In the genomic region with DNA sequence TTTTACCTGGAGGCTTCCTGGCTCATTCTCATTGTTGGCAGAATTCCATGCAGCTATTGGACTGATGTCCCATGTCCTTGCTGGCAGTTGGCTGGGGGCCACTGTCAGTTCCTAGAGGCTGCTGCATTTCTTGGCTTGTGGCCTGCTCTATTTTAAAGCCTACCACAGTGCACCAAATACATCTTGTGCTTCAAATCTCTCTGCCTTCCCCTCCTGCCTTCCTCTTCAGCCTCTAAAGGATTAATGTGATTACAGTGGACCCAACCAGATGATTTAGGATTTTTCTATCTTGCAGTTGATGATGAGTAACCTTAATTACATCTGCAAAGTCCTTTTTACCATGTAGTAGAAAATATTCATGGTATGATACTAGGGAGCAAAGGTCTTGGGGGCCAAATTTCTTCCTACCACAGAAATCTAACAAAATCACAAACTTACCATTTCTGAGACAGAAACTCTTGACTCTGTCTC, we compare ENCODE assay signal across 14 cellular contexts.
A peak's percentile ranks its signal among the peaks of the same experiment; 100 is the strongest.
DNase-seq lines count a peak whose midpoint lies in the region; ATAC-seq lines count a peak whose summit lies in the region.
"Had no signal": no experiment of that assay in that cellular context is flagged by ENCODE, and none has a peak within 500 bp of the region (broad histone marks: within the 10 kb centered on the region; RNA-seq: fewer than 3 reads in every experiment).

No MANE protein-coding gene starts in this region.

- H3K9ac ChIP-seq in GM23248: no peak overlapping the region

- H3K27ac ChIP-seq in ACC112 (ENCODE audit: low read depth, low read length) (peak overlapping the region; percentile 73), GM23248 (peak overlapping the region; percentile 24)
- H3K27ac ChIP-seq: C4-2B, SK-N-MC had no signal

- POLR2A ChIA-PET in T-cell (lab: Charles Lee): no interaction called here

- H3K4me3 Mint-ChIP-seq in immature natural killer cell: no peak overlapping the region
- no peak overlapping the region for H3K4me3 Mint-ChIP-seq in T-cell
- H3K4me3 Mint-ChIP-seq: natural killer cell had no signal

- H3K9me3 Mint-ChIP-seq in immature natural killer cell: no peaks in the 10 kb centered on the region
- peaks cover 0 to 4% (median 0%) of the 10 kb centered on the region in 3 donors for H3K9me3 Mint-ChIP-seq in T-cell

- ATAC-seq in left cardiac atrium (peak; percentile 71 to 72), HG03442 (IDR thresholded peaks at IDR 0.05; ENCODE audit: unreplicated experiment) (no peak), T-cell (replicated peaks in 1 of 4) (no peak)
- ATAC-seq: natural killer cell had no signal

- DNase-seq in GM23248 (peak; percentile 30), SK-MEL-5 (ENCODE audit: low read depth, low spot score) (peak; percentile 2), left cardiac atrium (peak; percentile 40), immature natural killer cell (no peak), NOMO-1 treated with dmso at 0.1 percent for 144 hours (lab: John Stamatoyannopoulos, UW; ENCODE audit: unreplicated experiment) (no peak), T-cell (no peak)
- DNase-seq: activated CD4-positive, alpha-beta T cell treated with anti-CD3 and anti-CD28 coated beads for 1 hour; natural killer cell; NCI-H526 had no signal

- H3K9me2 ChIP-seq in GM23248 (ENCODE audit: insufficient read depth): no peaks in the 10 kb centered on the region

- no peak overlapping the region for H2AFZ ChIP-seq in ACC112 (ENCODE audit: low read length, unreplicated experiment)
- no peak overlapping the region for H2AFZ ChIP-seq in GM23248

- H3K36me3 ChIP-seq in ACC112 (ENCODE audit: insufficient read depth, low read length) (no peaks in the 10 kb centered on the region), GM23248 (ENCODE audit: low read depth) (no peaks in the 10 kb centered on the region)

- CTCF ChIA-PET in T-cell (lab: Charles Lee): no interaction called here

- peak overlapping the region; percentile 36 for H3K4me2 ChIP-seq in GM23248 (ENCODE audit: unreplicated experiment)

- H3K4me1 ChIP-seq in ACC112 (ENCODE audit: control insufficient read depth, insufficient read depth, low read length, unreplicated experiment) (peaks cover 29% of the 10 kb centered on the region), GM23248 (ENCODE audit: insufficient read depth) (peaks cover 35% of the 10 kb centered on the region)

- H4K20me1 ChIP-seq in GM23248 (ENCODE audit: insufficient read depth): no peaks in the 10 kb centered on the region

- no peak overlapping the region for H3K27ac Mint-ChIP-seq in immature natural killer cell
- H3K27ac Mint-ChIP-seq in T-cell: no peak overlapping the region

- in situ Hi-C loops in GM23248 (cut with MboI) (no loop called here), SK-MEL-5 (cut with HindIII; ENCODE audit: low pct_unique_long_range_greater_than_20kb, low sequenced_read_pairs) (no loop called here)

- peaks cover 0 to 2% (median 0%) of the 10 kb centered on the region in 3 donors for H3K27me3 Mint-ChIP-seq in immature natural killer cell (ENCODE audit: low read depth in 3 of 3)
- no peaks in the 10 kb centered on the region for H3K27me3 Mint-ChIP-seq in T-cell
- H3K27me3 Mint-ChIP-seq: IgD-negative memory B cell had no signal

- peaks cover 13 to 22% of the 10 kb centered on the region in 2 donors for H3K4me1 Mint-ChIP-seq in immature natural killer cell
- peaks cover 0 to 9% (median 9%) of the 10 kb centered on the region in 3 donors for H3K4me1 Mint-ChIP-seq in T-cell

- peaks cover 29% of the 10 kb centered on the region for H3F3A ChIP-seq in GM23248 (ENCODE audit: insufficient read depth)

- H3K4me3 ChIP-seq in ACC112 (ENCODE audit: low read depth, low read length) (no peak overlapping the region), GM23248 (0 out of 2 replicates have a peak overlapping the region, but pooled peaks have one; percentile 8)
- H3K4me3 ChIP-seq: SK-N-MC had no signal

- H3K27me3 ChIP-seq in ACC112 (ENCODE audit: insufficient read depth, low read length) (no peaks in the 10 kb centered on the region), GM23248 (replicated peaks; ENCODE audit: insufficient read depth) (no peaks in the 10 kb centered on the region)

- H3K36me3 Mint-ChIP-seq in immature natural killer cell: peaks cover 23 to 39% (median 33%) of the 10 kb centered on the region in 3 donors
- H3K36me3 Mint-ChIP-seq in T-cell: peaks cover 48% of the 10 kb centered on the region
- H3K36me3 Mint-ChIP-seq: natural killer cell had no signal

- H3K79me2 ChIP-seq in ACC112 (ENCODE audit: control insufficient read depth, insufficient read depth, low read length, unreplicated experiment): no peaks in the 10 kb centered on the region
- H3K79me2 ChIP-seq in GM23248 (ENCODE audit: insufficient read depth): no peaks in the 10 kb centered on the region

- intact Hi-C loops in left cardiac atrium (cut with DNase I): no loop called here

- H3K9me3 ChIP-seq in GM23248 (ENCODE audit: low read depth): no peaks in the 10 kb centered on the region

Comparison
In these comparisons a context has a peak if more than half of its experiments do, and no peak if none do; other contexts are left out.
1. DNase-seq: peak in GM23248 (single experiment), SK-MEL-5 (single experiment) and left cardiac atrium (single experiment); none in immature natural killer cell (0 of 3), NOMO-1 treated with dmso at 0.1 percent for 144 hours (single experiment) and T-cell (0 of 34).
2. ATAC-seq: peak in left cardiac atrium (2 of 2); none in HG03442 (single experiment) and T-cell (0 of 4).